Comparison of ENCODE assay signal across 1 cellular context in the genomic region with DNA sequence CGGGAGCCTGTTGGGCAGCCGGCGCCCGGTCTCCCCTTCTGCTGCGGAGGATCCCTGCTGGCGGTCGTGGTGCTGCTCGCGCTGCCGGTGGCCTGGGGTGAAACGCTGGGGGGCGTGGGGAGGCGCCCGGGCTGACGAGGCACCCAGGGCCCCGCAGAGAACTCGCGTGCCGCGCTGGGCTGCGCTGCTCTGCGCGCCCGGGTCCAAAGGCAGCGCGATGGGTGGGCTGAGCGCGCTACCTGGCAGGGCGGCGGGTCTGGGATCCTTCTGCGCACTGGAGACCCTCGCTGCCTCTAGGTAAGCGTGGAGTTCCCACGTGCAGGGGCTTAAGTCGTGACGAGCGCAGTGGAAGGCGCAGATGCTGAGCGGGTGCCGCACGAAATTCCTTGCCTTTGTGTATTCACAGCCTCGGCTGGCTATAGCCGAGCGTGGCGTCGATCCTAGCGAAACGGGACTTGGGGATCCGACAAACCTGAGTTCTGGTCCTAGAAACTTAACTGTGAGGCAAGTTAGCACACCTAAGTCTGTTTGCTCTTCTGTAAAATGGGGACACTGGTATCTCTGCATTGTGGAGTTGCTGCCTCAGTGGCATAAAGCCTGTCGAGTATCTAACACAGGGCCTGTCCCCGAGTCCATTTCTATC.
TF ChIP-seq lines count a peak whose summit lies in the region.

No MANE protein-coding gene starts in this region.

TF ChIP-seq in SK-N-SH treated with all-trans-retinoic acid at 6 μM for 48 hours, 23 proteins besides CTCF, POLR2A, EP300 and RAD21 (continued from another document):
- TF ChIP-seq, protein P1, sequence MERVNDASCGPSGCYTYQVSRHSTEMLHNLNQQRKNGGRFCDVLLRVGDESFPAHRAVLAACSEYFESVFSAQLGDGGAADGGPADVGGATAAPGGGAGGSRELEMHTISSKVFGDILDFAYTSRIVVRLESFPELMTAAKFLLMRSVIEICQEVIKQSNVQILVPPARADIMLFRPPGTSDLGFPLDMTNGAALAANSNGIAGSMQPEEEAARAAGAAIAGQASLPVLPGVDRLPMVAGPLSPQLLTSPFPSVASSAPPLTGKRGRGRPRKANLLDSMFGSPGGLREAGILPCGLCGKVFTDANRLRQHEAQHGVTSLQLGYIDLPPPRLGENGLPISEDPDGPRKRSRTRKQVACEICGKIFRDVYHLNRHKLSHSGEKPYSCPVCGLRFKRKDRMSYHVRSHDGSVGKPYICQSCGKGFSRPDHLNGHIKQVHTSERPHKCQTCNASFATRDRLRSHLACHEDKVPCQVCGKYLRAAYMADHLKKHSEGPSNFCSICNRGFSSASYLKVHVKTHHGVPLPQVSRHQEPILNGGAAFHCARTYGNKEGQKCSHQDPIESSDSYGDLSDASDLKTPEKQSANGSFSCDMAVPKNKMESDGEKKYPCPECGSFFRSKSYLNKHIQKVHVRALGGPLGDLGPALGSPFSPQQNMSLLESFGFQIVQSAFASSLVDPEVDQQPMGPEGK (CRISPR knock-in tag; IDR thresholded peaks at IDR 0.05; ENCODE audit: borderline replicate concordance) = no peak
- TF ChIP-seq CREB5 (CRISPR knock-in tag; IDR thresholded peaks at IDR 0.05; ENCODE audit: low read depth) (no peak), TCF4 (CRISPR knock-in tag; IDR thresholded peaks at IDR 0.05; ENCODE audit: borderline replicate concordance) (no peak), ISL1 (CRISPR knock-in tag; IDR thresholded peaks at IDR 0.05) (no peak)
TF ChIP-seq in SK-N-SH treated with all-trans-retinoic acid at 6 μM for 48 hours: peak in this region for 0.
